ENCODE assay signal across 1 cellular context in genomic region chr1:44666719-44667118, GRCh38. TPM values are rescaled to one million over a fixed set of nuclear protein-coding genes. Genes with fewer than 3 reads are reported as not detected.
"Had no signal": no experiment of that assay in that cellular context is flagged by ENCODE, and none has a peak within 500 bp of the region (broad histone marks: within the 10 kb centered on the region; RNA-seq: fewer than 3 reads in every experiment).

No MANE protein-coding gene starts in this region.

RNA-seq across cellular contexts. Expression of gene ARMH1, which starts 7.8 kb away (rescaled TPM):
- total RNA-seq: esophagus mucosa had no signal
